In the genomic region with DNA sequence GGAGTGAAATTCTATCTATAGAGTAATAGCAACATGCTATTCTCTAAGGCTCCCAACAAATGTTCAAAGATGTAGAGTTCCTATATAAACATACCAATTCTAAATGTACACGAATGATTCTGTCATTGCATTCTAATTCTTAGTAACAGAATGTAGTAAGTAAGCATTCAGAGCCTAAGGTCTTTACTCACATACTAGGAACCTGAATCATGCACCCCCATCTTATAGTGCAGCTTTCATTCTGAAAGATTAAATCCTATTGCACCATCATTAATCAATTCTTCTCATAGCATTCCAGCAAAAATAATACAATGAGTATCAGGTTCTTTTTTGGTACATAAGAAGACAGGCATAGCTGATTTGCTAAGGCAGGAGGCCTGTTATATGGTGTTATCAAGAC, we compare ENCODE assay signal across 15 cellular contexts.
DNase-seq lines count a peak whose midpoint lies in the region; ATAC-seq lines count a peak whose summit lies in the region.
"Had no signal": no experiment of that assay in that cellular context is flagged by ENCODE, and none has a peak within 500 bp of the region (broad histone marks: within the 10 kb centered on the region; RNA-seq: fewer than 3 reads in every experiment).

No MANE protein-coding gene starts in this region.

- in situ Hi-C loops in GM23248 (cut with MboI), result no loop called here

- H3K36me3 ChIP-seq in GM23248 (ENCODE audit: low read depth), result no peaks in the 10 kb centered on the region
- no peaks in the 10 kb centered on the region for H3K36me3 ChIP-seq in adipocyte (ENCODE audit: control insufficient read depth, insufficient read depth, low read length, severe bottlenecking)

- no peak overlapping the region for H3K9ac ChIP-seq in GM23248
- H3K9ac ChIP-seq in adipocyte (ENCODE audit: low read length), result no peak overlapping the region

- no peaks in the 10 kb centered on the region for H3K4me1 ChIP-seq in GM23248 (ENCODE audit: insufficient read depth)
- H3K4me1 ChIP-seq in adipocyte (ENCODE audit: control insufficient read depth, insufficient read depth, low read length), result no peaks in the 10 kb centered on the region
- H3K4me1 ChIP-seq: Caco-2 had no signal

- H2AFZ ChIP-seq in GM23248, result no peak overlapping the region

- no peak overlapping the region for H3K4me2 ChIP-seq in GM23248 (ENCODE audit: unreplicated experiment)

- no peak overlapping the region for H3K27ac ChIP-seq in GM23248
- H3K27ac ChIP-seq: C4-2B had no signal

- DNase-seq in GM23248 (peak; percentile 3), adipocyte (ENCODE audit: low read depth) (peak; percentile 19), skeletal muscle cell (ENCODE audit: low read depth) (peak; percentile 13), occipital lobe (lab: John Stamatoyannopoulos, UW) (no peak)
- no peak for DNase-seq in stimulated activated CD4-positive, alpha-beta T cell treated with anti-CD3 and anti-CD28 coated beads, Interleukin-15, amount 100 ng/mL, for 24 hours
- DNase-seq: ACHN; AML-193; Caco-2; CD4-positive, alpha-beta T cell; GF-D8; H9; KG1 had no signal

- H3K27me3 ChIP-seq in GM23248 (replicated peaks; ENCODE audit: insufficient read depth) (no peaks in the 10 kb centered on the region), adipocyte (replicated peaks; ENCODE audit: control insufficient read depth, insufficient read depth, low read length) (no peaks in the 10 kb centered on the region)

- H3F3A ChIP-seq in GM23248 (ENCODE audit: insufficient read depth), result no peaks in the 10 kb centered on the region

- H3K9me3 ChIP-seq in GM23248 (ENCODE audit: low read depth), result no peaks in the 10 kb centered on the region
- no peaks in the 10 kb centered on the region for H3K9me3 ChIP-seq in adipocyte (ENCODE audit: control insufficient read depth, low read length)
- H3K9me3 ChIP-seq: Caco-2 had no signal

- no peaks in the 10 kb centered on the region for H4K20me1 ChIP-seq in GM23248 (ENCODE audit: insufficient read depth)

- no peaks in the 10 kb centered on the region for H3K79me2 ChIP-seq in GM23248 (ENCODE audit: insufficient read depth)

- H3K9me2 ChIP-seq in GM23248 (ENCODE audit: insufficient read depth), result no peaks in the 10 kb centered on the region

- H3K4me3 ChIP-seq in GM23248, result no peak overlapping the region
- no peak overlapping the region for H3K4me3 ChIP-seq in adipocyte (ENCODE audit: low read length)
- no peak overlapping the region for H3K4me3 ChIP-seq in skeletal muscle cell (ENCODE audit: low read depth, low read length)

- no peak for ATAC-seq in GM21423 (IDR thresholded peaks at IDR 0.05; ENCODE audit: unreplicated experiment)
- ATAC-seq: HepG2 had no signal

- 0 to 10% methylated on average over 1 of the region's 1 CpG for WGBS in GM23248 (ENCODE audit: low coverage in 1 of 2, low lambda C conversion rate in 2 of 2, missing lambda C conversion rate in 2 of 2), 2 experiments

Comparison
In these comparisons a context has a peak if more than half of its experiments do, and no peak if none do; other contexts are left out.
1. DNase-seq: peak in GM23248 (single experiment), adipocyte (single experiment) and skeletal muscle cell (single experiment); none in stimulated activated CD4-positive, alpha-beta T cell treated with anti-CD3 and anti-CD28 coated beads, Interleukin-15, amount 100 ng/mL, for 24 hours (single experiment) and occipital lobe (single experiment).